12 cellular contexts compared by ENCODE assay signal in genomic region chr19:789473-790052, GRCh38. TPM values are rescaled to one million over a fixed set of nuclear protein-coding genes. Genes with fewer than 3 reads are reported as not detected.
DNase-seq lines count a peak whose midpoint lies in the region; ATAC-seq, FAIRE-seq and TF ChIP-seq lines count a peak whose summit lies in the region.
"Had no signal": no experiment of that assay in that cellular context is flagged by ENCODE, and none has a peak within 500 bp of the region (broad histone marks: within the 10 kb centered on the region; RNA-seq: fewer than 3 reads in every experiment).

No MANE protein-coding gene starts in this region.

- WGBS in H1 (ENCODE audit: extremely low coverage in 1 of 2, insufficient coverage in 1 of 2, insufficient read length in 1 of 2, insufficient replicate concordance in 2 of 2, low coverage in 1 of 2, low lambda C conversion rate in 2 of 2, missing lambda C conversion rate in 1 of 2), 2 experiments = 54% methylated on average over 17 of the region's 21 CpGs; no CpG with 5 or more reads in 1 of the 2 experiments

- peak overlapping the region; percentile 67; the same call in 1 of the 2 replicates for H2BK20ac ChIP-seq in H1 (ENCODE audit: low read length)

- H3K79me2 ChIP-seq in H1 (ENCODE audit: control insufficient read depth in 1 of 2, insufficient read depth in 2 of 2, low read length in 2 of 2) = peaks cover 0 to 2% of the 10 kb centered on the region in 2 experiments; a peak in 1 of 4 replicates

- no peak overlapping the region for H2AK5ac ChIP-seq in H1 (ENCODE audit: low read depth, low read length)

- no peak for TF ChIP-seq EP300 in H1 (IDR thresholded peaks at IDR 0.05; ENCODE audit: borderline replicate concordance in 1 of 2, low read depth in 2 of 2, low read length in 2 of 2)

- no peak overlapping the region for H3K23ac ChIP-seq in H1 (ENCODE audit: insufficient read length)

- H3K56ac ChIP-seq in H1 (replicated peaks; ENCODE audit: insufficient read length, low read depth, low read length) = no peak overlapping the region

- peak overlapping the region; percentile 97 for H2BK120ac ChIP-seq in H1 (replicated peaks; ENCODE audit: low read depth, low read length)

- no peak overlapping the region for H3K4me3 ChIP-seq in H1 (ENCODE audit: extremely low read depth in 1 of 4, insufficient read depth in 2 of 4, low read depth in 3 of 4, low read length in 4 of 4)
- H3K4me3 ChIP-seq in left lung = no peak overlapping the region
- H3K4me3 ChIP-seq in subcutaneous abdominal adipose tissue (ENCODE audit: low read depth in 1 of 5, low read length in 5 of 5) = peak overlapping the region in 3 of 5 donors; percentile 32 to 45 (median 32)

- H4K20me1 ChIP-seq in H1 (replicated peaks in 1 of 2; ENCODE audit: control insufficient read depth in 1 of 2, insufficient read depth in 2 of 2, low read length in 2 of 2) = no peaks in the 10 kb centered on the region

- peak overlapping the region; percentile 94 for H4K91ac ChIP-seq in H1 (replicated peaks; ENCODE audit: insufficient read length, low read length)

- H4K8ac ChIP-seq in H1 (ENCODE audit: extremely low read depth, insufficient read depth, low read length) = peak overlapping the region; percentile 89

- FAIRE-seq in H1 (lab: Jason Lieb, UNC) = no peak

- H3K4ac ChIP-seq in H1 (replicated peaks; ENCODE audit: insufficient read length, low read depth, low read length) = peak overlapping the region; percentile 75

- ATAC-seq in left lung = peak; percentile 52
- ATAC-seq in HG02623 (IDR thresholded peaks at IDR 0.05; ENCODE audit: unreplicated experiment) = no peak
- ATAC-seq: effector memory CD8-positive, alpha-beta T cell had no signal

- no peaks in the 10 kb centered on the region for H3K27me3 ChIP-seq in H1 (replicated peaks in 1 of 4; ENCODE audit: control insufficient read depth in 3 of 4, extremely low read depth in 1 of 4, insufficient read depth in 3 of 4, low read length in 3 of 4)
- H3K27me3 ChIP-seq in left lung = no peaks in the 10 kb centered on the region
- H3K27me3 ChIP-seq in subcutaneous abdominal adipose tissue (ENCODE audit: control insufficient read depth in 5 of 5, insufficient read depth in 4 of 5, low read length in 5 of 5) = no peaks in the 10 kb centered on the region

- DNase-seq in H1 (ENCODE audit: low read depth in 1 of 2, low spot score in 2 of 2) (no peak), left lung (no peak), activated T-cell treated with anti-CD3 and anti-CD28 coated beads for 4 hours (no peak), DMS79 treated with DMSO at 0.1 percent for 48 hours (lab: John Stamatoyannopoulos, UW) (no peak)
- DNase-seq in activated naive CD4-positive, alpha-beta T cell treated with anti-CD3 and anti-CD28 coated beads, Interleukin-2, amount 50 U/mL, for 16 hours = no peak
- DNase-seq: effector memory CD8-positive, alpha-beta T cell had no signal

- H3K18ac ChIP-seq in H1 (ENCODE audit: extremely low read depth, low read length) = peak overlapping the region; percentile 25; the same call in 1 of the 2 replicates

- H3K4me1 ChIP-seq in H1 (replicated peaks in 1 of 4; ENCODE audit: control insufficient read depth in 3 of 4, insufficient read depth in 4 of 4, low read length in 3 of 4) = peaks cover 0 to 36% (median 15%) of the 10 kb centered on the region in 4 experiments; a peak in 6 of 7 replicates
- H3K4me1 ChIP-seq in left lung = peaks cover 8 to 44% of the 10 kb centered on the region in 2 donors
- H3K4me1 ChIP-seq in subcutaneous abdominal adipose tissue (ENCODE audit: control insufficient read depth in 5 of 5, insufficient read depth in 5 of 5, low read length in 5 of 5) = peaks cover 5 to 46% (median 17%) of the 10 kb centered on the region in 5 donors

- CTCF ChIA-PET in H1 (lab: Charles Lee; ENCODE audit: partially characterized antibody) = interaction anchor here (0.7 to 5.2 kb wide), 5 partner anchors 9 to 48 kb away, joined by 3 to 23 read pairs (median 4); no protein-coding TSS in a partner anchor

- H3K14ac ChIP-seq in H1 (ENCODE audit: insufficient read length) = no peak overlapping the region

- peak overlapping the region; percentile 84 for H2BK5ac ChIP-seq in H1 (ENCODE audit: low read depth, low read length)

- H3K9ac ChIP-seq in H1 (replicated peaks in 1 of 4; ENCODE audit: extremely low read depth in 1 of 4, low read depth in 3 of 4, low read length in 3 of 4) (no peak overlapping the region), subcutaneous abdominal adipose tissue (ENCODE audit: low read length in 5 of 5) (peak overlapping the region in 2 of 5 donors; percentile 56 to 58)

- H2AFZ ChIP-seq in H1 (ENCODE audit: low read length) = no peak overlapping the region

- H4K5ac ChIP-seq in H1 (ENCODE audit: insufficient read length, low read depth, low read length) = peak overlapping the region; percentile 45

- no peak for TF ChIP-seq RAD21 in H1 (IDR thresholded peaks at IDR 0.05 in 1 of 2, conservative IDR thresholded peaks at IDR 0.05 in 1 of 2; ENCODE audit: low read depth in 2 of 2, low read length in 2 of 2)

- H2BK12ac ChIP-seq in H1 (ENCODE audit: low read depth, low read length) = peak overlapping the region; percentile 97; the same call in 1 of the 2 replicates

- H3K36me3 ChIP-seq in H1 (ENCODE audit: control insufficient read depth in 2 of 4, insufficient read depth in 4 of 4, low read length in 3 of 4) = no peaks in the 10 kb centered on the region
- no peaks in the 10 kb centered on the region for H3K36me3 ChIP-seq in left lung
- H3K36me3 ChIP-seq in subcutaneous abdominal adipose tissue (ENCODE audit: control insufficient read depth in 5 of 5, insufficient read depth in 5 of 5, low read length in 5 of 5) = no peaks in the 10 kb centered on the region

- H3K4me2 ChIP-seq in H1 (ENCODE audit: insufficient read depth in 1 of 2, low read depth in 2 of 2, low read length in 2 of 2) = peak overlapping the region; percentile 23 to 56; a peak in 3 of 4 replicates

- TF ChIP-seq CTCF in H1 (IDR thresholded peaks at IDR 0.05; ENCODE audit: control extremely low read depth in 1 of 3, insufficient read depth in 1 of 3, low read depth in 1 of 3, low read length in 3 of 3) (no peak), left lung (IDR thresholded peaks at IDR 0.05) (no peak)

- intact Hi-C loops in left lung (cut with DNase I) = no loop called here

- no peaks in the 10 kb centered on the region for H3K23me2 ChIP-seq in H1 (ENCODE audit: low read depth, low read length)

- H3K79me1 ChIP-seq in H1 (ENCODE audit: low read depth, low read length) = no peaks in the 10 kb centered on the region; the same call in 1 of the 2 replicates

- H2BK15ac ChIP-seq in H1 (ENCODE audit: low read length) = no peak overlapping the region

- H3K9me3 ChIP-seq in H1 (ENCODE audit: insufficient read depth in 2 of 2, low read depth in 1 of 2, low read length in 1 of 2) (no peaks in the 10 kb centered on the region), left lung (no peaks in the 10 kb centered on the region), subcutaneous abdominal adipose tissue (ENCODE audit: control insufficient read depth in 5 of 5, low read length in 5 of 5) (no peaks in the 10 kb centered on the region)

- POLR2A ChIA-PET in H1 (lab: Charles Lee; ENCODE audit: partially characterized antibody) = interaction anchor here (0.7 to 5.8 kb wide), 11 partner anchors 9 to 195 kb away, joined by 3 to 85 read pairs (median 4); partner anchors contain the start of genes PTBP1 and WDR18

- peak overlapping the region; percentile 42; the same call in 1 of the 2 replicates for H3K27ac ChIP-seq in H1 (ENCODE audit: low read depth, low read length)
- H3K27ac ChIP-seq in left lung = peak overlapping the region; percentile 62 to 71
- H3K27ac ChIP-seq in subcutaneous abdominal adipose tissue (ENCODE audit: low read depth, low read length) = peak overlapping the region; percentile 50

- no peak for TF ChIP-seq POLR2A in H1 (IDR thresholded peaks at IDR 0.05; ENCODE audit: control extremely low read depth in 1 of 2, low read depth in 2 of 2, low read length in 2 of 2)

RNA-seq across cellular contexts. Expression of gene PTBP1, which starts 7.7 kb away (rescaled TPM):
- 700 TPM for polyA plus RNA-seq in PFSK-1 (2012; ENCODE audit: insufficient read length, low read depth)
- total RNA-seq in H1 (2021; fragmentation: NEBNext Ultra II Directional; extraction: Animal tissue kit (Norgen Biotek cat#: 25700)) = 873 and 888 TPM in 2 replicates
- polyA plus RNA-seq in H1 (2011; rRNA removed) = 528 and 645 TPM in 2 replicates
- 260 TPM for polyA plus RNA-seq in H1 (2011; cell fraction: cytosol; rRNA removed)
- 826 TPM for polyA plus RNA-seq in H1 (2011; cell fraction: nucleus; rRNA removed)
- polyA plus RNA-seq in H1 (2012, experiment 1 of 2) = 649 to 848 TPM (median 690 TPM) in 4 replicates
- 847 TPM for polyA plus RNA-seq in H1 (2012, experiment 2 of 2)
- polyA plus RNA-seq in H1 (2013, experiment 1 of 2) = 606 TPM
- 550 TPM for polyA plus RNA-seq in H1 (2013, experiment 2 of 2)
- 439 and 460 TPM in 2 replicates for polyA minus RNA-seq in H1 (2011; rRNA and poly(A)+ RNA removed)
- 362 TPM for polyA minus RNA-seq in H1 (2011; cell fraction: cytosol; rRNA and poly(A)+ RNA removed)
- 312 TPM for polyA minus RNA-seq in H1 (2011; cell fraction: nucleus; rRNA and poly(A)+ RNA removed)
- 100 to 1,000 TPM; 236 to 354 TPM for total RNA-seq in left lung

RNA-seq across cellular contexts. Expression of gene PLPPR3, which starts 32.2 kb away (rescaled TPM):
- polyA plus RNA-seq in PFSK-1 (2012; ENCODE audit: insufficient read length, low read depth) = 24.3 TPM
- 66.2 and 71.7 TPM in 2 replicates for total RNA-seq in H1 (2021; fragmentation: NEBNext Ultra II Directional; extraction: Animal tissue kit (Norgen Biotek cat#: 25700))
- polyA plus RNA-seq in H1 (2011; rRNA removed) = 76.4 and 109 TPM in 2 replicates
- polyA plus RNA-seq in H1 (2011; cell fraction: cytosol; rRNA removed) = 66.5 TPM
- 89.7 TPM for polyA plus RNA-seq in H1 (2011; cell fraction: nucleus; rRNA removed)
- 24.6 to 62.3 TPM (median 53.0 TPM) in 4 replicates for polyA plus RNA-seq in H1 (2012, experiment 1 of 2)
- polyA plus RNA-seq in H1 (2012, experiment 2 of 2) = 35.8 TPM
- 66.3 TPM for polyA plus RNA-seq in H1 (2013, experiment 1 of 2)
- 72.6 TPM for polyA plus RNA-seq in H1 (2013, experiment 2 of 2)
- 39.8 and 46.2 TPM in 2 replicates for polyA minus RNA-seq in H1 (2011; rRNA and poly(A)+ RNA removed)
- 66.8 TPM for polyA minus RNA-seq in H1 (2011; cell fraction: cytosol; rRNA and poly(A)+ RNA removed)
- 32.2 TPM for polyA minus RNA-seq in H1 (2011; cell fraction: nucleus; rRNA and poly(A)+ RNA removed)
- total RNA-seq in left lung = 1 to 10 TPM; 1.6 to 1.9 TPM
- total RNA-seq: HT1080; T-helper 1 cell treated with Interleukin-12 subunit alpha and Interleukin-12 subunit beta and Interleukin-4 antibody, amounts not matched to agents 30 ng/mL and 1 ng/mL, for 36 hours had no signal

RNA-seq across cellular contexts. Expression of gene AZU1, which starts 38.1 kb away (rescaled TPM):
- polyA plus RNA-seq in PFSK-1 (2012; ENCODE audit: insufficient read length, low read depth) = 0.93 TPM
- 0.80 and 1.7 TPM in 2 replicates for total RNA-seq in H1 (2021; fragmentation: NEBNext Ultra II Directional; extraction: Animal tissue kit (Norgen Biotek cat#: 25700))
- 1.3 and 2.7 TPM in 2 replicates for polyA plus RNA-seq in H1 (2011; rRNA removed)
- polyA plus RNA-seq in H1 (2011; cell fraction: cytosol; rRNA removed) = 1.1 TPM
- polyA plus RNA-seq in H1 (2011; cell fraction: nucleus; rRNA removed) = 5.9 TPM
- 0.33 to 1.8 TPM (median 1.0 TPM) in 4 replicates for polyA plus RNA-seq in H1 (2012, experiment 1 of 2)
- 0.26 TPM for polyA plus RNA-seq in H1 (2012, experiment 2 of 2)
- 0.41 TPM for polyA plus RNA-seq in H1 (2013, experiment 1 of 2)
- 0.55 TPM for polyA plus RNA-seq in H1 (2013, experiment 2 of 2)
- 0.29 TPM in 1 of 2 replicates, not detected in the other for polyA minus RNA-seq in H1 (2011; rRNA and poly(A)+ RNA removed)
- 1.3 TPM for polyA minus RNA-seq in H1 (2011; cell fraction: cytosol; rRNA and poly(A)+ RNA removed)
- polyA minus RNA-seq in H1 (2011; cell fraction: nucleus; rRNA and poly(A)+ RNA removed) = not detected
- 1 to 10 TPM; 1.3 TPM for total RNA-seq in left lung
- total RNA-seq: HT1080; kidney epithelial cell; T-helper 1 cell treated with Interleukin-12 subunit alpha and Interleukin-12 subunit beta and Interleukin-4 antibody, amounts not matched to agents 30 ng/mL and 1 ng/mL, for 36 hours had no signal

RNA-seq across cellular contexts. Expression of gene MISP, which starts 38.7 kb away (rescaled TPM):
- polyA plus RNA-seq in PFSK-1 (2012; ENCODE audit: insufficient read length, low read depth) = 0.10 TPM
- total RNA-seq in H1 (2021; fragmentation: NEBNext Ultra II Directional; extraction: Animal tissue kit (Norgen Biotek cat#: 25700)) = 0.43 and 0.54 TPM in 2 replicates
- 0.45 and 0.52 TPM in 2 replicates for polyA plus RNA-seq in H1 (2011; rRNA removed)
- polyA plus RNA-seq in H1 (2011; cell fraction: cytosol; rRNA removed) = 0.45 TPM
- 0.77 TPM for polyA plus RNA-seq in H1 (2011; cell fraction: nucleus; rRNA removed)
- 0.35 to 0.93 TPM (median 0.72 TPM) in 4 replicates for polyA plus RNA-seq in H1 (2012, experiment 1 of 2)
- polyA plus RNA-seq in H1 (2012, experiment 2 of 2) = 0.84 TPM
- polyA plus RNA-seq in H1 (2013, experiment 1 of 2) = 0.26 TPM
- polyA plus RNA-seq in H1 (2013, experiment 2 of 2) = 0.39 TPM
- polyA minus RNA-seq in H1 (2011; rRNA and poly(A)+ RNA removed) = 0.41 and 0.46 TPM in 2 replicates
- polyA minus RNA-seq in H1 (2011; cell fraction: cytosol; rRNA and poly(A)+ RNA removed) = 1.2 TPM
- polyA minus RNA-seq in H1 (2011; cell fraction: nucleus; rRNA and poly(A)+ RNA removed) = 0.60 TPM
- 10 to 100 TPM; 19.2 to 44.0 TPM for total RNA-seq in left lung
- total RNA-seq: T-helper 1 cell treated with Interleukin-12 subunit alpha and Interleukin-12 subunit beta and Interleukin-4 antibody, amounts not matched to agents 30 ng/mL and 1 ng/mL, for 36 hours had no signal

RNA-seq across cellular contexts. Expression of gene PRTN3, which starts 51.2 kb away (rescaled TPM):
- 1.4 TPM for polyA plus RNA-seq in PFSK-1 (2012; ENCODE audit: insufficient read length, low read depth)
- 0.39 and 0.42 TPM in 2 replicates for total RNA-seq in H1 (2021; fragmentation: NEBNext Ultra II Directional; extraction: Animal tissue kit (Norgen Biotek cat#: 25700))
- 2.1 and 3.1 TPM in 2 replicates for polyA plus RNA-seq in H1 (2011; rRNA removed)
- 0.88 TPM for polyA plus RNA-seq in H1 (2011; cell fraction: cytosol; rRNA removed)
- 1.6 TPM for polyA plus RNA-seq in H1 (2011; cell fraction: nucleus; rRNA removed)
- polyA plus RNA-seq in H1 (2012, experiment 1 of 2) = 0.60 to 0.87 TPM (median 0.71 TPM) in 3 of 4 replicates, not detected in the other
- 0.89 TPM for polyA plus RNA-seq in H1 (2012, experiment 2 of 2)
- 1.0 TPM for polyA plus RNA-seq in H1 (2013, experiment 1 of 2)
- polyA plus RNA-seq in H1 (2013, experiment 2 of 2) = 1.2 TPM
- 0.24 TPM in 1 of 2 replicates, not detected in the other for polyA minus RNA-seq in H1 (2011; rRNA and poly(A)+ RNA removed)
- not detected for polyA minus RNA-seq in H1 (2011; cell fraction: cytosol; rRNA and poly(A)+ RNA removed)
- not detected for polyA minus RNA-seq in H1 (2011; cell fraction: nucleus; rRNA and poly(A)+ RNA removed)
- total RNA-seq in left lung = under 1 TPM; 0.55 to 0.58 TPM
- total RNA-seq: HT1080; kidney epithelial cell; T-helper 1 cell treated with Interleukin-12 subunit alpha and Interleukin-12 subunit beta and Interleukin-4 antibody, amounts not matched to agents 30 ng/mL and 1 ng/mL, for 36 hours had no signal

Comparison
In these comparisons a context has a peak if more than half of its experiments do, and no peak if none do; other contexts are left out.
1. H3K4me3 ChIP-seq: peak in subcutaneous abdominal adipose tissue (3 of 5); none in H1 (0 of 4) and left lung (0 of 2).
2. RNA of gene PLPPR3, which starts 32.2 kb away (total RNA-seq): 66.2 to 71.7 TPM in H1; 1.6 to 1.9 TPM in left lung; every median in the first group is over 10 times any median in the second.
3. Peak in every context shown above with its lines, with median percentiles within 50 percentile points of each other: H3K27ac ChIP-seq.